ENCODE assay signal across 1 cellular context in the genomic region with DNA sequence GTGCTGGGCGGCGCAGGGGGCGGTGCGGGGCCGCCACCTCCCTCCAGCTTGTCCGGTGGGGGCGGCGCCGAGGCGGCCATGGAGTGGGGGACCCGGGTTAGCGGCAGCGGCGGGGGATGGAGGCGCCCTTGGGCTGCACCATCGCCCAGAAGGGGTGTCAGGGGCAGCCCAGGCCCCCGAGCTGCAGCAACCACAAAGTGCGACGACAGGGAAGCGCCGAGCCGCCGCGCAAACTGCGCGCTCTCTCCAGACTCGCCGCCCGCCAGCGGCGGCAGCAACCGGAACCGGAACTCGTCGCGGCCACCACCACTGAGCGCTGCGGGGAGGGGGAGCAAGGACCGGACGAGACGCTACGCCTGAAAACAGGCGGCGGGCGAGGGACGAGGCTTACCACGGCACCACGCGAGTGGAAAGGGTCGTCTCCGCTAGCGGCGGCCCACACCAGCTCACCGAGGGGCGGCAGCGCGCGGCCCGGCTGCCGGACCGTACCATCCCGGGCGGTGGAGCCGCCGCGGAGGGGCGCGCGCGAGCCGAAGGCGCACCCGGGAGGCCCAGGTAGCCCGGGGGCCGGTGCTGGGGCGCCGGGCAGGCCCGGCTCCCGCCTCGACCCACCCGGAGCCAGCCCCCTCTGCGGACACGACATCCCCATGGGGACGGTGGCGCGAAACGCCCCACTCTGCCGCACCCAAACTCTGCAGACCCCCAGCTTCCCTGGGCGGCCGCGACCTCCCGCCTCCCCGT.
TF ChIP-seq lines count a peak whose summit lies in the region.

A gene with protein sequence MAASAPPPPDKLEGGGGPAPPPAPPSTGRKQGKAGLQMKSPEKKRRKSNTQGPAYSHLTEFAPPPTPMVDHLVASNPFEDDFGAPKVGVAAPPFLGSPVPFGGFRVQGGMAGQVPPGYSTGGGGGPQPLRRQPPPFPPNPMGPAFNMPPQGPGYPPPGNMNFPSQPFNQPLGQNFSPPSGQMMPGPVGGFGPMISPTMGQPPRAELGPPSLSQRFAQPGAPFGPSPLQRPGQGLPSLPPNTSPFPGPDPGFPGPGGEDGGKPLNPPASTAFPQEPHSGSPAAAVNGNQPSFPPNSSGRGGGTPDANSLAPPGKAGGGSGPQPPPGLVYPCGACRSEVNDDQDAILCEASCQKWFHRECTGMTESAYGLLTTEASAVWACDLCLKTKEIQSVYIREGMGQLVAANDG (minus strand): TSS at position 286 of the 741 bp plus-strand sequence. CDS start 206 bp downstream, at position 80.

TF ChIP-seq in HEK293, 187 proteins besides CTCF, POLR2A, EP300 and RAD21 (continued from another document and continues in another):
- 0 out of 2 replicates have a peak, but pooled peaks have one; percentile 48 for TF ChIP-seq ZFP69B (tag by site-specific recombination; IDR thresholded peaks at IDR 0.05)
- TF ChIP-seq ZNF433 (tag by site-specific recombination; IDR thresholded peaks at IDR 0.05; ENCODE audit: low read depth): no peak
- TF ChIP-seq IKZF3 (tag by site-specific recombination; IDR thresholded peaks at IDR 0.05): peak; percentile 23; the same call in 1 of the 2 replicates
- TF ChIP-seq, protein P1, sequence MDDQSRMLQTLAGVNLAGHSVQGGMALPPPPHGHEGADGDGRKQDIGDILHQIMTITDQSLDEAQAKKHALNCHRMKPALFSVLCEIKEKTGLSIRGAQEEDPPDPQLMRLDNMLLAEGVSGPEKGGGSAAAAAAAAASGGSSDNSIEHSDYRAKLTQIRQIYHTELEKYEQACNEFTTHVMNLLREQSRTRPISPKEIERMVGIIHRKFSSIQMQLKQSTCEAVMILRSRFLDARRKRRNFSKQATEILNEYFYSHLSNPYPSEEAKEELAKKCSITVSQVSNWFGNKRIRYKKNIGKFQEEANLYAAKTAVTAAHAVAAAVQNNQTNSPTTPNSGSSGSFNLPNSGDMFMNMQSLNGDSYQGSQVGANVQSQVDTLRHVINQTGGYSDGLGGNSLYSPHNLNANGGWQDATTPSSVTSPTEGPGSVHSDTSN (CRISPR knock-in tag; IDR thresholded peaks at IDR 0.05): 0 out of 2 replicates have a peak, but pooled peaks have one; percentile 59
- no peak for TF ChIP-seq ZNF621 (tag by site-specific recombination; IDR thresholded peaks at IDR 0.05)
- TF ChIP-seq, protein P2, sequence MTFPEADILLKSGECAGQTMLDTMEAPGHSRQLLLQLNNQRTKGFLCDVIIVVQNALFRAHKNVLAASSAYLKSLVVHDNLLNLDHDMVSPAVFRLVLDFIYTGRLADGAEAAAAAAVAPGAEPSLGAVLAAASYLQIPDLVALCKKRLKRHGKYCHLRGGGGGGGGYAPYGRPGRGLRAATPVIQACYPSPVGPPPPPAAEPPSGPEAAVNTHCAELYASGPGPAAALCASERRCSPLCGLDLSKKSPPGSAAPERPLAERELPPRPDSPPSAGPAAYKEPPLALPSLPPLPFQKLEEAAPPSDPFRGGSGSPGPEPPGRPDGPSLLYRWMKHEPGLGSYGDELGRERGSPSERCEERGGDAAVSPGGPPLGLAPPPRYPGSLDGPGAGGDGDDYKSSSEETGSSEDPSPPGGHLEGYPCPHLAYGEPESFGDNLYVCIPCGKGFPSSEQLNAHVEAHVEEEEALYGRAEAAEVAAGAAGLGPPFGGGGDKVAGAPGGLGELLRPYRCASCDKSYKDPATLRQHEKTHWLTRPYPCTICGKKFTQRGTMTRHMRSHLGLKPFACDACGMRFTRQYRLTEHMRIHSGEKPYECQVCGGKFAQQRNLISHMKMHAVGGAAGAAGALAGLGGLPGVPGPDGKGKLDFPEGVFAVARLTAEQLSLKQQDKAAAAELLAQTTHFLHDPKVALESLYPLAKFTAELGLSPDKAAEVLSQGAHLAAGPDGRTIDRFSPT (tag by site-specific recombination; IDR thresholded peaks at IDR 0.05): no peak
- no peak for TF ChIP-seq ZNF311 (tag by site-specific recombination; IDR thresholded peaks at IDR 0.05; ENCODE audit: borderline replicate concordance)
- TF ChIP-seq ZNF48 (tag by site-specific recombination; IDR thresholded peaks at IDR 0.05): no peak
- TF ChIP-seq ZNF423 (tag by site-specific recombination; IDR thresholded peaks at IDR 0.05): no peak
- TF ChIP-seq ZNF626 (tag by site-specific recombination; IDR thresholded peaks at IDR 0.05): no peak
- peak; percentile 74 for TF ChIP-seq ZSCAN30 (tag by site-specific recombination; IDR thresholded peaks at IDR 0.05)
- TF ChIP-seq, protein P3, sequence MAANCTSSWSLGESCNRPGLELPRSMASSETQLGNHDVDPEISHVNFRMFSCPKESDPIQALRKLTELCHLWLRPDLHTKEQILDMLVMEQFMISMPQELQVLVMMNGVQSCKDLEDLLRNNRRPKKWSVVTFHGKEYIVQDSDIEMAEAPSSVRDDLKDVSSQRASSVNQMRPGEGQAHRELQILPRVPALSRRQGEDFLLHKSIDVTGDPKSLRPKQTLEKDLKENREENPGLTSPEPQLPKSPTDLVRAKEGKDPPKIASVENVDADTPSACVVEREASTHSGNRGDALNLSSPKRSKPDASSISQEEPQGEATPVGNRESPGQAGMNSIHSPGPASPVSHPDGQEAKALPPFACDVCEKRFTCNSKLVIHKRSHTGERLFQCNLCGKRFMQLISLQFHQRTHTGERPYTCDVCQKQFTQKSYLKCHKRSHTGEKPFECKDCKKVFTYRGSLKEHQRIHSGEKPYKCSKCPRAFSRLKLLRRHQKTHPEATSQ (tag by site-specific recombination; IDR thresholded peaks at IDR 0.05): no peak; the same call in 1 of the 2 replicates
- TF ChIP-seq ZNF138 (tag by site-specific recombination; IDR thresholded peaks at IDR 0.05; ENCODE audit: borderline replicate concordance): no peak
- no peak for TF ChIP-seq ZNF510 (tag by site-specific recombination; IDR thresholded peaks at IDR 0.05; ENCODE audit: insufficient replicate concordance)
- no peak for TF ChIP-seq ZNF530 (tag by site-specific recombination; IDR thresholded peaks at IDR 0.05; ENCODE audit: low read depth)
- no peak for TF ChIP-seq ZNF211 (tag by site-specific recombination; IDR thresholded peaks at IDR 0.05; ENCODE audit: low read depth)
- TF ChIP-seq KLF10 (tag by site-specific recombination; IDR thresholded peaks at IDR 0.05): peak; percentile 35; the same call in 1 of the 2 replicates
- no peak for TF ChIP-seq ZBTB1 (tag by site-specific recombination; IDR thresholded peaks at IDR 0.05)
- peak; percentile 59; the same call in 1 of the 2 replicates for TF ChIP-seq ZNF324 (tag by site-specific recombination; IDR thresholded peaks at IDR 0.05)
- TF ChIP-seq ZNF146 (tag by site-specific recombination; IDR thresholded peaks at IDR 0.05): 0 out of 2 replicates have a peak, but pooled peaks have one; percentile 31
- no peak for TF ChIP-seq ZNF521 (tag by site-specific recombination; IDR thresholded peaks at IDR 0.05)
- no peak for TF ChIP-seq RBAK (tag by site-specific recombination; IDR thresholded peaks at IDR 0.05)
- TF ChIP-seq ZNF747 (tag by site-specific recombination; IDR thresholded peaks at IDR 0.05): no peak
- TF ChIP-seq ZNF274 (IDR thresholded peaks at IDR 0.05; ENCODE audit: low read length): no peak
- TF ChIP-seq ZNF274 (tag by site-specific recombination; IDR thresholded peaks at IDR 0.05; ENCODE audit: borderline replicate concordance): no peak
- TF ChIP-seq KLF8 (tag by site-specific recombination; IDR thresholded peaks at IDR 0.05): peak; percentile 90
- TF ChIP-seq, protein P4, sequence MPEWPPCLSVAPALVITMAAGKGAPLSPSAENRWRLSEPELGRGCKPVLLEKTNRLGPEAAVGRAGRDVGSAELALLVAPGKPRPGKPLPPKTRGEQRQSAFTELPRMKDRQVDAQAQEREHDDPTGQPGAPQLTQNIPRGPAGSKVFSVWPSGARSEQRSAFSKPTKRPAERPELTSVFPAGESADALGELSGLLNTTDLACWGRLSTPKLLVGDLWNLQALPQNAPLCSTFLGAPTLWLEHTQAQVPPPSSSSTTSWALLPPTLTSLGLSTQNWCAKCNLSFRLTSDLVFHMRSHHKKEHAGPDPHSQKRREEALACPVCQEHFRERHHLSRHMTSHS (tag by site-specific recombination; IDR thresholded peaks at IDR 0.05): peak; percentile 12; the same call in 1 of the 2 replicates
- no peak for TF ChIP-seq ZNF37A (tag by site-specific recombination; IDR thresholded peaks at IDR 0.05)
- TF ChIP-seq FEZF1 (tag by site-specific recombination; IDR thresholded peaks at IDR 0.05): no peak
- no peak for TF ChIP-seq ZNF394 (tag by site-specific recombination; IDR thresholded peaks at IDR 0.05; ENCODE audit: borderline replicate concordance)
- no peak for TF ChIP-seq GLI2 (tag by site-specific recombination; IDR thresholded peaks at IDR 0.05; ENCODE audit: borderline replicate concordance, low read depth)
- no peak for TF ChIP-seq ZFP41 (tag by site-specific recombination; IDR thresholded peaks at IDR 0.05; ENCODE audit: borderline replicate concordance)
- TF ChIP-seq ZNF354C (tag by site-specific recombination; IDR thresholded peaks at IDR 0.05; ENCODE audit: borderline replicate concordance, low read depth): no peak
- TF ChIP-seq, protein P5, sequence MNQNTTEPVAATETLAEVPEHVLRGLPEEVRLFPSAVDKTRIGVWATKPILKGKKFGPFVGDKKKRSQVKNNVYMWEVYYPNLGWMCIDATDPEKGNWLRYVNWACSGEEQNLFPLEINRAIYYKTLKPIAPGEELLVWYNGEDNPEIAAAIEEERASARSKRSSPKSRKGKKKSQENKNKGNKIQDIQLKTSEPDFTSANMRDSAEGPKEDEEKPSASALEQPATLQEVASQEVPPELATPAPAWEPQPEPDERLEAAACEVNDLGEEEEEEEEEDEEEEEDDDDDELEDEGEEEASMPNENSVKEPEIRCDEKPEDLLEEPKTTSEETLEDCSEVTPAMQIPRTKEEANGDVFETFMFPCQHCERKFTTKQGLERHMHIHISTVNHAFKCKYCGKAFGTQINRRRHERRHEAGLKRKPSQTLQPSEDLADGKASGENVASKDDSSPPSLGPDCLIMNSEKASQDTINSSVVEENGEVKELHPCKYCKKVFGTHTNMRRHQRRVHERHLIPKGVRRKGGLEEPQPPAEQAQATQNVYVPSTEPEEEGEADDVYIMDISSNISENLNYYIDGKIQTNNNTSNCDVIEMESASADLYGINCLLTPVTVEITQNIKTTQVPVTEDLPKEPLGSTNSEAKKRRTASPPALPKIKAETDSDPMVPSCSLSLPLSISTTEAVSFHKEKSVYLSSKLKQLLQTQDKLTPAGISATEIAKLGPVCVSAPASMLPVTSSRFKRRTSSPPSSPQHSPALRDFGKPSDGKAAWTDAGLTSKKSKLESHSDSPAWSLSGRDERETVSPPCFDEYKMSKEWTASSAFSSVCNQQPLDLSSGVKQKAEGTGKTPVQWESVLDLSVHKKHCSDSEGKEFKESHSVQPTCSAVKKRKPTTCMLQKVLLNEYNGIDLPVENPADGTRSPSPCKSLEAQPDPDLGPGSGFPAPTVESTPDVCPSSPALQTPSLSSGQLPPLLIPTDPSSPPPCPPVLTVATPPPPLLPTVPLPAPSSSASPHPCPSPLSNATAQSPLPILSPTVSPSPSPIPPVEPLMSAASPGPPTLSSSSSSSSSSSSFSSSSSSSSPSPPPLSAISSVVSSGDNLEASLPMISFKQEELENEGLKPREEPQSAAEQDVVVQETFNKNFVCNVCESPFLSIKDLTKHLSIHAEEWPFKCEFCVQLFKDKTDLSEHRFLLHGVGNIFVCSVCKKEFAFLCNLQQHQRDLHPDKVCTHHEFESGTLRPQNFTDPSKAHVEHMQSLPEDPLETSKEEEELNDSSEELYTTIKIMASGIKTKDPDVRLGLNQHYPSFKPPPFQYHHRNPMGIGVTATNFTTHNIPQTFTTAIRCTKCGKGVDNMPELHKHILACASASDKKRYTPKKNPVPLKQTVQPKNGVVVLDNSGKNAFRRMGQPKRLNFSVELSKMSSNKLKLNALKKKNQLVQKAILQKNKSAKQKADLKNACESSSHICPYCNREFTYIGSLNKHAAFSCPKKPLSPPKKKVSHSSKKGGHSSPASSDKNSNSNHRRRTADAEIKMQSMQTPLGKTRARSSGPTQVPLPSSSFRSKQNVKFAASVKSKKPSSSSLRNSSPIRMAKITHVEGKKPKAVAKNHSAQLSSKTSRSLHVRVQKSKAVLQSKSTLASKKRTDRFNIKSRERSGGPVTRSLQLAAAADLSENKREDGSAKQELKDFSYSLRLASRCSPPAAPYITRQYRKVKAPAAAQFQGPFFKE (tag by site-specific recombination; IDR thresholded peaks at IDR 0.05; ENCODE audit: borderline replicate concordance): no peak
- TF ChIP-seq, protein P6, sequence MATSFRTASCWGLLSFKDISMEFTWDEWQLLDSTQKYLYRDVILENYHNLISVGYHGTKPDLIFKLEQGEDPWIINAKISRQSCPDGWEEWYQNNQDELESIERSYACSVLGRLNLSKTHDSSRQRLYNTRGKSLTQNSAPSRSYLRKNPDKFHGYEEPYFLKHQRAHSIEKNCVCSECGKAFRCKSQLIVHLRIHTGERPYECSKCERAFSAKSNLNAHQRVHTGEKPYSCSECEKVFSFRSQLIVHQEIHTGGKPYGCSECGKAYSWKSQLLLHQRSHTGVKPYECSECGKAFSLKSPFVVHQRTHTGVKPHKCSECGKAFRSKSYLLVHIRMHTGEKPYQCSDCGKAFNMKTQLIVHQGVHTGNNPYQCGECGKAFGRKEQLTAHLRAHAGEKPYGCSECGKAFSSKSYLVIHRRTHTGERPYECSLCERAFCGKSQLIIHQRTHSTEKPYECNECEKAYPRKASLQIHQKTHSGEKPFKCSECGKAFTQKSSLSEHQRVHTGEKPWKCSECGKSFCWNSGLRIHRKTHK (tag by site-specific recombination; IDR thresholded peaks at IDR 0.05): no peak
- TF ChIP-seq ZNF366 (tag by site-specific recombination; conservative IDR thresholded peaks at IDR 0.05): no peak
- peak; percentile 18; the same call in 1 of the 2 replicates for TF ChIP-seq ZNF391 (tag by site-specific recombination; IDR thresholded peaks at IDR 0.05; ENCODE audit: borderline replicate concordance, low read depth)
- TF ChIP-seq ZBTB8A (tag by site-specific recombination; IDR thresholded peaks at IDR 0.05): peak; percentile 99
- no peak for TF ChIP-seq ZNF776 (tag by site-specific recombination; IDR thresholded peaks at IDR 0.05; ENCODE audit: borderline replicate concordance)
- TF ChIP-seq ZNF157 (tag by site-specific recombination; IDR thresholded peaks at IDR 0.05): no peak
- TF ChIP-seq ZNF169 (tag by site-specific recombination; IDR thresholded peaks at IDR 0.05): no peak
- no peak for TF ChIP-seq ZNF837 (tag by site-specific recombination; IDR thresholded peaks at IDR 0.05)
- peak; percentile 49; the same call in 1 of the 2 replicates for TF ChIP-seq ZNF664 (tag by site-specific recombination; IDR thresholded peaks at IDR 0.05)
- TF ChIP-seq, protein P7, sequence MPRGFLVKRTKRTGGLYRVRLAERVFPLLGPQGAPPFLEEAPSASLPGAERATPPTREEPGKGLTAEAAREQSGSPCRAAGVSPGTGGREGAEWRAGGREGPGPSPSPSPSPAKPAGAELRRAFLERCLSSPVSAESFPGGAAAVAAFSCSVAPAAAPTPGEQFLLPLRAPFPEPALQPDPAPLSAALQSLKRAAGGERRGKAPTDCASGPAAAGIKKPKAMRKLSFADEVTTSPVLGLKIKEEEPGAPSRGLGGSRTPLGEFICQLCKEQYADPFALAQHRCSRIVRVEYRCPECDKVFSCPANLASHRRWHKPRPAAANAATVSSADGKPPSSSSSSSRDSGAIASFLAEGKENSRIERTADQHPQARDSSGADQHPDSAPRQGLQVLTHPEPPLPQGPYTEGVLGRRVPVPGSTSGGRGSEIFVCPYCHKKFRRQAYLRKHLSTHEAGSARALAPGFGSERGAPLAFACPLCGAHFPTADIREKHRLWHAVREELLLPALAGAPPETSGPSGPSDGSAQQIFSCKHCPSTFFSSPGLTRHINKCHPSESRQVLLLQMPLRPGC (tag by site-specific recombination; IDR thresholded peaks at IDR 0.05): peak; percentile 37; the same call in 1 of the 2 replicates
- TF ChIP-seq ZNF76 (tag by site-specific recombination; IDR thresholded peaks at IDR 0.05; ENCODE audit: borderline replicate concordance, low read depth): peak; percentile 63; the same call in 1 of the 2 replicates
- TF ChIP-seq ZNF404 (tag by site-specific recombination; IDR thresholded peaks at IDR 0.05): no peak
- TF ChIP-seq ZFP3 (tag by site-specific recombination; IDR thresholded peaks at IDR 0.05; ENCODE audit: low read depth): no peak
